14 cellular contexts compared by ENCODE assay signal in the genomic region with DNA sequence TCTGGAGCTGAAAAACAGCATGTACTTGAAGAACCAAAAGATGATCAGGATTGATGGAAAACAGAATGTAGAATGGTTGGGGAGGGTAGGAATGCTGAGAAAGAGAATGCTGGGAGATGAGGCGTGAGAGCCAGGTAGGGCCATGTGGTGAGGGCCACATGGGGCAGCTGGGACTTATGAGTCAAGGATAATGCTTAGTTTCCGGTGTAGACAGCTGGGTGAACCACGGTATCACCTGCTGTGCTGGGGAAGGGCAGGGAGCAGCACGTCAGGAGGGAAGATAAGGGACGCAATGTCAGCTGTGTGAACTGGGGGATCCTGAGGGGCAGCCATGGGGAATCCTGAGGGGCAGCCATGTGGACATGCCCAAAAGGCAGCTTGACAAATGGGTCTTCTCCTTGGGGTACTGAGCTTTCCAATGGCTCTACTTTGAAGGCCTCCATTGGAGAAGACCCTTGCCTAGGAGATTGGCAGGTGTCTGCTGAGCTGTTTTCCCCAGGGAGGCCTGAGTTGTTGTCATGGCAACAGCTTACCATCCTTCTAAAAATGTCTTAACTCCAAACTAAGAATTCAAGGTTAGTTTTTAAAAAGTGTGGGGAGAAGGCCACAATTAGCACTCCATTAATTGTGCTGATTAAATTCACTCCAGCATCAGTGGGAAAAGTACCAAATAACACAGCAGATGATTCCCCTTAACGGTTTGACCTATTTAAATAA. TPM values are rescaled to one million over a fixed set of nuclear protein-coding genes. Genes with fewer than 3 reads are reported as not detected.
DNase-seq lines count a peak whose midpoint lies in the region; ATAC-seq, FAIRE-seq and TF ChIP-seq lines count a peak whose summit lies in the region.
"Had no signal": no experiment of that assay in that cellular context is flagged by ENCODE, and none has a peak within 500 bp of the region (broad histone marks: within the 10 kb centered on the region; RNA-seq: fewer than 3 reads in every experiment).

No MANE protein-coding gene starts in this region.

- no peaks in the 10 kb centered on the region for H3K4me1 Mint-ChIP-seq in endodermal cell

- H3K4me3 ChIP-seq in WERI-Rb-1 (ENCODE audit: low read depth, low read length) (no peak overlapping the region), neural cell (ENCODE audit: low read length) (peak overlapping the region; percentile 31), endodermal cell (ENCODE audit: low read length) (no peak overlapping the region)
- H3K4me3 ChIP-seq: GM23248, left ventricle myocardium inferior, tibial artery had no signal

- 75 to 85% methylated on average over 3 to 5 of the region's 6 CpGs for WGBS in endodermal cell (ENCODE audit: insufficient coverage in 1 of 2, insufficient read length in 1 of 2), 2 experiments

- no peaks in the 10 kb centered on the region for H3K79me2 ChIP-seq in neural cell (replicated peaks; ENCODE audit: insufficient read depth, low read length)

- H3K27me3 Mint-ChIP-seq in endodermal cell (ENCODE audit: insufficient read depth) = peaks cover 2% of the 10 kb centered on the region
- H3K27me3 Mint-ChIP-seq: naive thymus-derived CD4-positive, alpha-beta T cell had no signal

- TF ChIP-seq EP300 in neural cell (conservative IDR thresholded peaks at IDR 0.05; ENCODE audit: poor library complexity, severe bottlenecking) = peak; percentile 16

- H3K27ac ChIP-seq in WERI-Rb-1 (no peak overlapping the region), neural cell (ENCODE audit: low read length) (no peak overlapping the region), endodermal cell (ENCODE audit: low read depth, low read length) (no peak overlapping the region)
- H3K27ac ChIP-seq: GM23248, left ventricle myocardium inferior, tibial artery had no signal

- H3K27me3 ChIP-seq in WERI-Rb-1 (ENCODE audit: insufficient read depth, low read depth, severe bottlenecking) (no peaks in the 10 kb centered on the region), neural cell (ENCODE audit: insufficient read depth, low read depth, low read length) (no peaks in the 10 kb centered on the region), endodermal cell (ENCODE audit: control insufficient read depth, insufficient read depth, low read length, poor library complexity, severe bottlenecking) (no peaks in the 10 kb centered on the region)
- H3K27me3 ChIP-seq: tibial artery had no signal

- TF ChIP-seq RAD21 in neural cell (conservative IDR thresholded peaks at IDR 0.05) = no peak

- no peaks in the 10 kb centered on the region for H3K9me3 ChIP-seq in WERI-Rb-1 (ENCODE audit: severe bottlenecking)
- H3K9me3 ChIP-seq in neural cell (ENCODE audit: low read length) = no peaks in the 10 kb centered on the region
- H3K9me3 ChIP-seq in endodermal cell (ENCODE audit: control insufficient read depth, low read length) = no peaks in the 10 kb centered on the region
- H3K9me3 ChIP-seq: left ventricle myocardium inferior, SK-N-SH, tibial artery had no signal

- no peaks in the 10 kb centered on the region for H3K36me3 Mint-ChIP-seq in endodermal cell (ENCODE audit: low read depth)

- H3K9ac ChIP-seq in neural cell (ENCODE audit: low read length) (no peak overlapping the region), endodermal cell (ENCODE audit: extremely low read depth, low read length, poor library complexity, severe bottlenecking) (no peak overlapping the region)
- H3K9ac ChIP-seq: GM23248, SK-N-SH had no signal

- no peaks in the 10 kb centered on the region for H3K9me3 Mint-ChIP-seq in endodermal cell
- H3K9me3 Mint-ChIP-seq: naive thymus-derived CD4-positive, alpha-beta T cell; T-helper 1 cell treated with Interleukin-12 subunit alpha and Interleukin-12 subunit beta and Interleukin-4 antibody, amounts not matched to agents 30 μg/mL and 1 μg/mL, for 36 hours had no signal

- H2AFZ ChIP-seq in neural cell (ENCODE audit: low read depth, low read length) = no peak overlapping the region
- H2AFZ ChIP-seq: GM23248 had no signal

- no peaks in the 10 kb centered on the region for H3F3A ChIP-seq in neural cell (ENCODE audit: insufficient read depth, low read length, poor library complexity, severe bottlenecking)

- no peak for ATAC-seq in GM21423 (IDR thresholded peaks at IDR 0.05; ENCODE audit: unreplicated experiment)

- peak; percentile 38 for FAIRE-seq in GM12892 (lab: Jason Lieb, UNC)

- DNase-seq in SHP77 (lab: John Stamatoyannopoulos, UW) (peak; percentile 14 to 37), SHP77 treated with DMSO at 0.1 percent for 48 hours (lab: John Stamatoyannopoulos, UW) (no peak), GM12892 (ENCODE audit: insufficient read length) (no peak), WERI-Rb-1 (peak; percentile 40), amygdala (lab: John Stamatoyannopoulos, UW) (no peak), endodermal cell (no peak)
- DNase-seq: left ventricle myocardium inferior had no signal

- TF ChIP-seq CTCF in WERI-Rb-1 (IDR thresholded peaks at IDR 0.05; ENCODE audit: low read depth, low read length) (no peak), neural cell (IDR thresholded peaks at IDR 0.05; ENCODE audit: poor library complexity, severe bottlenecking) (no peak), endodermal cell (conservative IDR thresholded peaks at IDR 0.05) (no peak)

- H3K36me3 ChIP-seq in WERI-Rb-1 (no peaks in the 10 kb centered on the region; the same call in none of the 2 replicates), neural cell (ENCODE audit: insufficient read depth, low read length) (no peaks in the 10 kb centered on the region), endodermal cell (ENCODE audit: control insufficient read depth, insufficient read depth, low read length) (no peaks in the 10 kb centered on the region)
- H3K36me3 ChIP-seq: left ventricle myocardium inferior had no signal

- H3K4me3 Mint-ChIP-seq in endodermal cell = no peak overlapping the region
- H3K4me3 Mint-ChIP-seq: T-helper 1 cell treated with Interleukin-12 subunit alpha and Interleukin-12 subunit beta and Interleukin-4 antibody, amounts not matched to agents 30 μg/mL and 1 μg/mL, for 36 hours had no signal

- H3K9me2 ChIP-seq in neural cell (ENCODE audit: insufficient read depth, low read length) = no peaks in the 10 kb centered on the region
- H3K9me2 ChIP-seq: SK-N-SH had no signal

- H4K20me1 ChIP-seq in neural cell (ENCODE audit: insufficient read depth) = no peaks in the 10 kb centered on the region

- TF ChIP-seq POLR2A in GM12892 (IDR thresholded peaks at IDR 0.05; ENCODE audit: low read depth, low read length) = no peak

- H3K4me1 ChIP-seq in endodermal cell (ENCODE audit: control insufficient read depth, insufficient read depth, low read length) = no peaks in the 10 kb centered on the region

- H3K27ac Mint-ChIP-seq in endodermal cell = no peak overlapping the region
- H3K27ac Mint-ChIP-seq: T-helper 1 cell treated with Interleukin-12 subunit alpha and Interleukin-12 subunit beta and Interleukin-4 antibody, amounts not matched to agents 30 μg/mL and 1 μg/mL, for 36 hours had no signal

- no peak overlapping the region for H3K4me2 ChIP-seq in neural cell (ENCODE audit: low read length)
- H3K4me2 ChIP-seq: SK-N-SH had no signal

TF ChIP-seq in neural cell, 6 proteins besides CTCF, POLR2A, EP300 and RAD21:
- no peak for TF ChIP-seq EZH2 (IDR thresholded peaks at IDR 0.05; ENCODE audit: borderline replicate concordance, insufficient read depth, low read length, poor library complexity, severe bottlenecking)
- TF ChIP-seq, protein P1, sequence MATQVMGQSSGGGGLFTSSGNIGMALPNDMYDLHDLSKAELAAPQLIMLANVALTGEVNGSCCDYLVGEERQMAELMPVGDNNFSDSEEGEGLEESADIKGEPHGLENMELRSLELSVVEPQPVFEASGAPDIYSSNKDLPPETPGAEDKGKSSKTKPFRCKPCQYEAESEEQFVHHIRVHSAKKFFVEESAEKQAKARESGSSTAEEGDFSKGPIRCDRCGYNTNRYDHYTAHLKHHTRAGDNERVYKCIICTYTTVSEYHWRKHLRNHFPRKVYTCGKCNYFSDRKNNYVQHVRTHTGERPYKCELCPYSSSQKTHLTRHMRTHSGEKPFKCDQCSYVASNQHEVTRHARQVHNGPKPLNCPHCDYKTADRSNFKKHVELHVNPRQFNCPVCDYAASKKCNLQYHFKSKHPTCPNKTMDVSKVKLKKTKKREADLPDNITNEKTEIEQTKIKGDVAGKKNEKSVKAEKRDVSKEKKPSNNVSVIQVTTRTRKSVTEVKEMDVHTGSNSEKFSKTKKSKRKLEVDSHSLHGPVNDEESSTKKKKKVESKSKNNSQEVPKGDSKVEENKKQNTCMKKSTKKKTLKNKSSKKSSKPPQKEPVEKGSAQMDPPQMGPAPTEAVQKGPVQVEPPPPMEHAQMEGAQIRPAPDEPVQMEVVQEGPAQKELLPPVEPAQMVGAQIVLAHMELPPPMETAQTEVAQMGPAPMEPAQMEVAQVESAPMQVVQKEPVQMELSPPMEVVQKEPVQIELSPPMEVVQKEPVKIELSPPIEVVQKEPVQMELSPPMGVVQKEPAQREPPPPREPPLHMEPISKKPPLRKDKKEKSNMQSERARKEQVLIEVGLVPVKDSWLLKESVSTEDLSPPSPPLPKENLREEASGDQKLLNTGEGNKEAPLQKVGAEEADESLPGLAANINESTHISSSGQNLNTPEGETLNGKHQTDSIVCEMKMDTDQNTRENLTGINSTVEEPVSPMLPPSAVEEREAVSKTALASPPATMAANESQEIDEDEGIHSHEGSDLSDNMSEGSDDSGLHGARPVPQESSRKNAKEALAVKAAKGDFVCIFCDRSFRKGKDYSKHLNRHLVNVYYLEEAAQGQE (IDR thresholded peaks at IDR 0.05; ENCODE audit: borderline replicate concordance) = no peak
- no peak for TF ChIP-seq TAF1 (IDR thresholded peaks at IDR 0.05; ENCODE audit: low read depth)
TF ChIP-seq in neural cell: peak in this region for 0.

RNA-seq across cellular contexts. Expression of gene MTHFD2, which starts 51.1 kb away (rescaled TPM):
- 171 TPM for polyA plus RNA-seq in GM12892 (2012; ENCODE audit: missing spikeins)
- polyA plus RNA-seq in neural cell = 19.3 and 26.3 TPM in 2 replicates
- polyA minus RNA-seq in neural cell = 16.3 and 19.2 TPM in 2 replicates
- total RNA-seq in endodermal cell = 10 to 100 TPM; 77.4 to 84.5 TPM
- polyA plus RNA-seq in endodermal cell (2013, experiment 1 of 2) = 104 TPM
- 72.4 TPM for polyA plus RNA-seq in endodermal cell (2013, experiment 2 of 2)

Comparison
In these comparisons a context has a peak if more than half of its experiments do, and no peak if none do; other contexts are left out.
1. DNase-seq: peak in SHP77 (2 of 2) and WERI-Rb-1 (single experiment); none in SHP77 treated with DMSO at 0.1 percent for 48 hours (single experiment), GM12892 (single experiment), amygdala (0 of 56) and endodermal cell (single experiment).